Comparison of ENCODE assay signal across 8 cellular contexts in genomic region chr19:43638991-43639494, GRCh38. TPM values are rescaled to one million over a fixed set of nuclear protein-coding genes. Genes with fewer than 3 reads are reported as not detected.
DNase-seq lines count a peak whose midpoint lies in the region; ATAC-seq and TF ChIP-seq lines count a peak whose summit lies in the region.

No MANE protein-coding gene starts in this region.

- H2AFZ ChIP-seq in MM.1S (ENCODE audit: low read length): no peak overlapping the region

- intact Hi-C loops in activated CD4-positive, alpha-beta T cell treated with anti-CD3 and anti-CD28 coated beads for 36 hours (cut with DNase I, micrococcal nuclease): loop anchor here (1.0 to 2.0 kb wide), 4 partner anchors 14 to 29 kb away; no protein-coding TSS in a partner anchor

- no peaks in the 10 kb centered on the region for H3K9me3 ChIP-seq in MM.1S (replicated peaks; ENCODE audit: insufficient read depth, low read length)

- no peak overlapping the region for H3K27ac Mint-ChIP-seq in activated CD4-positive, alpha-beta T cell treated with anti-CD3 and anti-CD28 coated beads for 36 hours

- DNase-seq in activated CD4-positive, alpha-beta T cell treated with anti-CD3 and anti-CD28 coated beads for 36 hours: no peak
- no peak for DNase-seq in activated CD4-positive, alpha-beta T cell treated with anti-CD3 and anti-CD28 coated beads, Interleukin-2, amount 50 U/mL, for 48 hours
- DNase-seq in substantia nigra (lab: John Stamatoyannopoulos, UW) (peak in 4 of 49 donors; percentile 14 to 40 (median 26)), MM.1S (no peak)
- DNase-seq in effector CD8-positive, alpha-beta T cell (lab: John Stamatoyannopoulos, UW): no peak

- no peaks in the 10 kb centered on the region for H3K36me3 Mint-ChIP-seq in activated CD4-positive, alpha-beta T cell treated with anti-CD3 and anti-CD28 coated beads for 36 hours (ENCODE audit: low read depth)

- H3K9ac ChIP-seq in MM.1S (ENCODE audit: low read length): no peak overlapping the region

- TF ChIP-seq CTCF in MM.1S (IDR thresholded peaks at IDR 0.05; ENCODE audit: low read length): no peak

- no peaks in the 10 kb centered on the region for H3K79me2 ChIP-seq in MM.1S (ENCODE audit: low read length)

- H3K27me3 Mint-ChIP-seq in activated CD4-positive, alpha-beta T cell treated with anti-CD3 and anti-CD28 coated beads for 36 hours: peaks cover 26% of the 10 kb centered on the region

- CTCF ChIA-PET in activated CD4-positive, alpha-beta T cell treated with anti-CD3 and anti-CD28 coated beads for 36 hours (lab: Charles Lee): no interaction called here

- H3K4me1 ChIP-seq in MM.1S (ENCODE audit: low read length): no peaks in the 10 kb centered on the region

- no peak for ATAC-seq in activated CD4-positive, alpha-beta T cell treated with anti-CD3 and anti-CD28 coated beads for 36 hours
- no peak for ATAC-seq in HG03175 (IDR thresholded peaks at IDR 0.05; ENCODE audit: unreplicated experiment)

- H3F3A ChIP-seq in MM.1S (ENCODE audit: insufficient read depth, low read length): no peaks in the 10 kb centered on the region

- H3K27me3 ChIP-seq in layer of hippocampus (ENCODE audit: control insufficient read depth, insufficient read depth, low read length): no peaks in the 10 kb centered on the region
- peaks cover 49% of the 10 kb centered on the region for H3K27me3 ChIP-seq in MM.1S (replicated peaks; ENCODE audit: insufficient read depth, low read length)

- peaks cover 14% of the 10 kb centered on the region for H3K4me1 Mint-ChIP-seq in activated CD4-positive, alpha-beta T cell treated with anti-CD3 and anti-CD28 coated beads for 36 hours

- no peaks in the 10 kb centered on the region for H3K9me3 Mint-ChIP-seq in activated CD4-positive, alpha-beta T cell treated with anti-CD3 and anti-CD28 coated beads for 36 hours (ENCODE audit: low read depth)

- peak overlapping the region; percentile 94 for H3K27ac ChIP-seq in angular gyrus (ENCODE audit: low read depth, low read length)
- H3K27ac ChIP-seq in layer of hippocampus (ENCODE audit: low read depth, low read length): peak overlapping the region; percentile 94
- peak overlapping the region; percentile 72 for H3K27ac ChIP-seq in substantia nigra (ENCODE audit: low read depth, low read length, poor library complexity, severe bottlenecking)
- H3K27ac ChIP-seq in MM.1S (ENCODE audit: low read length): no peak overlapping the region

- peak overlapping the region; percentile 62 for H3K4me3 Mint-ChIP-seq in activated CD4-positive, alpha-beta T cell treated with anti-CD3 and anti-CD28 coated beads for 36 hours

- POLR2A ChIA-PET in activated CD4-positive, alpha-beta T cell treated with anti-CD3 and anti-CD28 coated beads for 36 hours (lab: Charles Lee): no interaction called here

- no peak overlapping the region for H3K4me3 ChIP-seq in MM.1S (ENCODE audit: low read length)

- H3K9me2 ChIP-seq in MM.1S (replicated peaks; ENCODE audit: insufficient read depth, low read length): no peaks in the 10 kb centered on the region

- H3K4me2 ChIP-seq in MM.1S (ENCODE audit: low read depth, low read length): no peak overlapping the region

- H3K36me3 ChIP-seq in MM.1S (replicated peaks; ENCODE audit: insufficient read depth, low read length): no peaks in the 10 kb centered on the region

- no peaks in the 10 kb centered on the region for H4K20me1 ChIP-seq in MM.1S (ENCODE audit: insufficient read depth, low read length)

RNA-seq across cellular contexts. Expression of gene CADM4, which starts 0.6 kb away (rescaled TPM):
- total RNA-seq in activated CD4-positive, alpha-beta T cell treated with anti-CD3 and anti-CD28 coated beads for 36 hours: under 1 TPM; 0.53 to 0.61 TPM

RNA-seq across cellular contexts. Expression of gene ZNF428, which starts 19.6 kb away (rescaled TPM):
- total RNA-seq in activated CD4-positive, alpha-beta T cell treated with anti-CD3 and anti-CD28 coated beads for 36 hours: 10 to 100 TPM in 1 of 2 experiments, 1 to 10 TPM in 1; 9.0 to 10.1 TPM

RNA-seq across cellular contexts. Expression of gene SRRM5, which starts 27.2 kb away (rescaled TPM):
- under 1 TPM; 0.37 to 0.74 TPM for total RNA-seq in activated CD4-positive, alpha-beta T cell treated with anti-CD3 and anti-CD28 coated beads for 36 hours

RNA-seq across cellular contexts. Expression of gene PLAUR, which starts 30.9 kb away (rescaled TPM):
- 10 to 100 TPM; 15.6 to 17.7 TPM for total RNA-seq in activated CD4-positive, alpha-beta T cell treated with anti-CD3 and anti-CD28 coated beads for 36 hours

RNA-seq across cellular contexts. Expression of gene ZNF576, which starts 42.6 kb away (rescaled TPM):
- 10 to 100 TPM; 11.6 to 14.3 TPM for total RNA-seq in activated CD4-positive, alpha-beta T cell treated with anti-CD3 and anti-CD28 coated beads for 36 hours
